Comparison of ENCODE assay signal across 11 cellular contexts in the genomic region with DNA sequence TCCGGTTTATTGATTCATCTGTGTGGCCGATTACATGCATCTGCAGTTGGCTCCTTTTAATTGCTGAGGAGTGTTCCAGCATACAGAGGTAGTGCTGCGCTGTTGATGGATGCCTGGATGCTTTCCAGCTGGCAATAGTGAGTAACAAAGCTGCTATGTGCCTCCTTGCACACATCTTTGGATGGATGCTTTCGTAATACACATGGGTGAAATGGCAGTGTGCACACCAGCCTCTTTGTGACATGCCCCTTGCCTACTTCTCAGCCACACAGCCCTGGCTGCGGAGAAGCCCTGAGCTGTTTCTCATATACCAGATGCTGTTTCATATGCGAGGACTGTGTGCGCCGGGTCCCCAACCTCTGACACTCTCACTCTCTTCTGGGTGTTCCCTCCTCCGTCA.
DNase-seq lines count a peak whose midpoint lies in the region; ATAC-seq and TF ChIP-seq lines count a peak whose summit lies in the region.
"Had no signal": no experiment of that assay in that cellular context is flagged by ENCODE, and none has a peak within 500 bp of the region (broad histone marks: within the 10 kb centered on the region; RNA-seq: fewer than 3 reads in every experiment).

No MANE protein-coding gene starts in this region.

- no peaks in the 10 kb centered on the region for H3K27me3 ChIP-seq in upper lobe of right lung

- DNase-seq in EH (ENCODE audit: low read depth) (peak; percentile 3), NCI-H2029 (lab: John Stamatoyannopoulos, UW) (peak; percentile 55), choroid plexus epithelial cell (ENCODE audit: low read depth) (peak; percentile 21), mucosa of gallbladder (ENCODE audit: low spot score) (peak; percentile 53), upper lobe of right lung (no peak)
- DNase-seq in activated CD4-positive, alpha-beta T cell treated with anti-CD3 and anti-CD28 coated beads for 4 hours = no peak
- DNase-seq: activated CD4-positive, CD25-positive, alpha-beta regulatory T cell treated with anti-CD3 and anti-CD28 coated beads, Interleukin-2, amount 50 U/mL, for 72 hours; tibial artery had no signal

- TF ChIP-seq CTCF in choroid plexus epithelial cell (conservative IDR thresholded peaks at IDR 0.05; ENCODE audit: low read depth, low read length) (no peak), upper lobe of right lung (IDR thresholded peaks at IDR 0.05) (no peak)

- H3K4me1 ChIP-seq in upper lobe of right lung = no peaks in the 10 kb centered on the region

- intact Hi-C loops in upper lobe of right lung (cut with DNase I) = no loop called here

- ATAC-seq in GM19455 (IDR thresholded peaks at IDR 0.05; ENCODE audit: unreplicated experiment) (no peak), HG02763 (IDR thresholded peaks at IDR 0.05; ENCODE audit: unreplicated experiment) (no peak), upper lobe of right lung (no peak)

- no peaks in the 10 kb centered on the region for H3K9me3 ChIP-seq in upper lobe of right lung
- H3K9me3 ChIP-seq: tibial artery had no signal

- no peak overlapping the region for H3K27ac ChIP-seq in upper lobe of right lung
- H3K27ac ChIP-seq: SK-N-MC, tibial artery had no signal

- no peaks in the 10 kb centered on the region for H3K36me3 ChIP-seq in upper lobe of right lung
- H3K36me3 ChIP-seq: tibial artery had no signal

- H3K4me3 ChIP-seq in choroid plexus epithelial cell (ENCODE audit: low read depth, low read length) (no peak overlapping the region), upper lobe of right lung (no peak overlapping the region)
- H3K4me3 ChIP-seq: SK-N-MC, tibial artery had no signal

Comparison
In these comparisons a context has a peak if more than half of its experiments do, and no peak if none do; other contexts are left out.
1. DNase-seq: peak in EH (single experiment), NCI-H2029 (single experiment), choroid plexus epithelial cell (single experiment) and mucosa of gallbladder (single experiment); none in upper lobe of right lung (single experiment) and activated CD4-positive, alpha-beta T cell treated with anti-CD3 and anti-CD28 coated beads for 4 hours (0 of 2).